In the genomic region with DNA sequence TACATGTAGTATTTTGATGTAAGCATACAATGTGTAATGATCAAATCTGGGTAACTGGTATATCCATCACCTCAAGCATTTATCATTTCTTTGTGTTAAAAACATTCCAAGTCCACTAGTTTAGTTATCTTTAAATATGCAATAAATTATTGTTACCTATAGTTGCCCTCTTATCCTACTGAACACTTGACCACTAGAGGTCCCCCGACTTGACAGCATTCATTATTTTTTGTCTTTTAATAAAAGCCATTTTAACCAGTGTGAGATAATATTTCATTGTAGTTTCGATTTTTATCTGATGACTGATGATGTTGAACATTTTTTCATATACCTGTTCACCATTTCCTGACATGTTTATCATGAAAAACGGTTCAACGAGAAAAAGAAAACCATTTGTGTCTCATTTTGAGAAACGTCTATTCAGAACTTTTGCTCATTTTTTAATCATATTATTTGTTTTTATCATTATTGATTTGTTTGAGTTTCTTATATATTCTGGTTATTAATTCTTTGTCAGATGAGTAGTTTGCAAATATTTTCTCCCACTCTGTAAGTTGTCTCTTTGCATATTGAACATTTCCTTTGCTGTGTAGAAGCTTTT, we compare ENCODE assay signal across 1 cellular context.
TF ChIP-seq lines count a peak whose summit lies in the region.

No MANE protein-coding gene starts in this region.

TF ChIP-seq in IMR-90, 13 proteins besides CTCF, POLR2A, EP300 and RAD21:
- TF ChIP-seq BHLHE40 (IDR thresholded peaks at IDR 0.05; ENCODE audit: low read depth, low read length) = no peak
- no peak for TF ChIP-seq CHD1 (IDR thresholded peaks at IDR 0.05; ENCODE audit: low read depth, low read length)
